1 cellular context compared by ENCODE assay signal in genomic region chr9:137551656-137552534, GRCh38.
TF ChIP-seq lines count a peak whose summit lies in the region.

TSS of gene MRPL41 (plus strand) at chr9:137551879. CDS start at chr9:137552082, 203 bp downstream.

TF ChIP-seq in K562, 482 proteins besides CTCF, POLR2A, EP300 and RAD21 (continued from another document):
- no peak for TF ChIP-seq GMEB1 (CRISPR knock-in tag; IDR thresholded peaks at IDR 0.05)
- no peak for TF ChIP-seq FOXK1 (CRISPR knock-in tag; IDR thresholded peaks at IDR 0.05; ENCODE audit: borderline replicate concordance)
- TF ChIP-seq FOXK2 (conservative IDR thresholded peaks at IDR 0.05 in 1 of 2, IDR thresholded peaks at IDR 0.05 in 1 of 2; ENCODE audit: low read depth in 2 of 2): no peak
- no peak for TF ChIP-seq RBM14 (IDR thresholded peaks at IDR 0.05; ENCODE audit: borderline replicate concordance, insufficient read depth, low read depth, low read length)
- 0 out of 2 replicates have a peak, but pooled peaks have one; percentile 23 for TF ChIP-seq ZNF740 (CRISPR knock-in tag; IDR thresholded peaks at IDR 0.05)
- no peak for TF ChIP-seq ZNF740 (tag; IDR thresholded peaks at IDR 0.05)
- no peak for TF ChIP-seq PRDM10 (IDR thresholded peaks at IDR 0.05; ENCODE audit: partially characterized antibody)
- TF ChIP-seq GATA2 (CRISPR knock-in tag; IDR thresholded peaks at IDR 0.05): no peak
- no peak for TF ChIP-seq ELK3 (CRISPR knock-in tag; IDR thresholded peaks at IDR 0.05)
- peak; percentile 62 for TF ChIP-seq HCFC1 (IDR thresholded peaks at IDR 0.05; ENCODE audit: low read depth, low read length)
- TF ChIP-seq SIX5 (IDR thresholded peaks at IDR 0.05; ENCODE audit: borderline replicate concordance in 1 of 2, insufficient read depth in 1 of 2, low read depth in 1 of 2, low read length in 2 of 2): no peak
- no peak for TF ChIP-seq MAFG (tag; conservative IDR thresholded peaks at IDR 0.05)
- no peak for TF ChIP-seq ID3 (CRISPR knock-in tag; IDR thresholded peaks at IDR 0.05)
- TF ChIP-seq ID3 (tag; IDR thresholded peaks at IDR 0.05): no peak
- TF ChIP-seq POLR2G (IDR thresholded peaks at IDR 0.05; ENCODE audit: low read depth, low read length): peak; percentile 94
- TF ChIP-seq NCOA2 (IDR thresholded peaks at IDR 0.05; ENCODE audit: partially characterized antibody in 2 of 2): no peak
- TF ChIP-seq ZNF165 (CRISPR knock-in tag; IDR thresholded peaks at IDR 0.05; ENCODE audit: borderline replicate concordance): no peak
- TF ChIP-seq GTF2E2 (tag; IDR thresholded peaks at IDR 0.05): no peak
- no peak for TF ChIP-seq NFE2 (IDR thresholded peaks at IDR 0.05; ENCODE audit: low read depth)
- no peak for TF ChIP-seq GTF3C2 (IDR thresholded peaks at IDR 0.05; ENCODE audit: borderline replicate concordance, extremely low read depth, insufficient read length)
- TF ChIP-seq, protein P1, sequence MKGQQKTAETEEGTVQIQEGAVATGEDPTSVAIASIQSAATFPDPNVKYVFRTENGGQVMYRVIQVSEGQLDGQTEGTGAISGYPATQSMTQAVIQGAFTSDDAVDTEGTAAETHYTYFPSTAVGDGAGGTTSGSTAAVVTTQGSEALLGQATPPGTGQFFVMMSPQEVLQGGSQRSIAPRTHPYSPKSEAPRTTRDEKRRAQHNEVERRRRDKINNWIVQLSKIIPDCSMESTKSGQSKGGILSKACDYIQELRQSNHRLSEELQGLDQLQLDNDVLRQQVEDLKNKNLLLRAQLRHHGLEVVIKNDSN (CRISPR knock-in tag; IDR thresholded peaks at IDR 0.05): no peak
- TF ChIP-seq ZNF24 (IDR thresholded peaks at IDR 0.05): no peak
- no peak for TF ChIP-seq PTTG1 (tag; IDR thresholded peaks at IDR 0.05; ENCODE audit: low read depth)
- TF ChIP-seq EP400 (IDR thresholded peaks at IDR 0.05): no peak; the same call in 1 of the 2 replicates
- TF ChIP-seq PHF20 (IDR thresholded peaks at IDR 0.05; ENCODE audit: partially characterized antibody): no peak
- TF ChIP-seq FOXP1 (CRISPR knock-in tag; IDR thresholded peaks at IDR 0.05): peak; percentile 71; the same call in 1 of the 2 replicates
- no peak for TF ChIP-seq ZNF347 (CRISPR knock-in tag; IDR thresholded peaks at IDR 0.05; ENCODE audit: low read depth)
- no peak for TF ChIP-seq ESRRB (CRISPR knock-in tag; IDR thresholded peaks at IDR 0.05; ENCODE audit: borderline replicate concordance)
- TF ChIP-seq, protein P2, sequence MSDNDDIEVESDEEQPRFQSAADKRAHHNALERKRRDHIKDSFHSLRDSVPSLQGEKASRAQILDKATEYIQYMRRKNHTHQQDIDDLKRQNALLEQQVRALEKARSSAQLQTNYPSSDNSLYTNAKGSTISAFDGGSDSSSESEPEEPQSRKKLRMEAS (CRISPR knock-in tag; IDR thresholded peaks at IDR 0.05): no peak; the same call in 1 of the 2 replicates
- no peak for TF ChIP-seq ZNF124 (CRISPR knock-in tag; IDR thresholded peaks at IDR 0.05)
- no peak for TF ChIP-seq ZNF224 (CRISPR knock-in tag; IDR thresholded peaks at IDR 0.05)
- TF ChIP-seq HNRNPH1 (optimal IDR thresholded peaks at IDR 0.05; ENCODE audit: low read depth, low read length): no peak
- no peak for TF ChIP-seq SMC3 (conservative IDR thresholded peaks at IDR 0.05; ENCODE audit: insufficient read depth, low read depth, low read length)
- TF ChIP-seq ZKSCAN8 (CRISPR knock-in tag; IDR thresholded peaks at IDR 0.05): no peak
- no peak for TF ChIP-seq LCOR (CRISPR knock-in tag; IDR thresholded peaks at IDR 0.05)
- 0 out of 2 replicates have a peak, but pooled peaks have one; percentile 47 for TF ChIP-seq ZNF431 (CRISPR knock-in tag; IDR thresholded peaks at IDR 0.05)
- no peak for TF ChIP-seq WHSC1 (IDR thresholded peaks at IDR 0.05; ENCODE audit: low read length)
- TF ChIP-seq ZNF280B (CRISPR knock-in tag; IDR thresholded peaks at IDR 0.05): no peak
- no peak for TF ChIP-seq PHF21A (IDR thresholded peaks at IDR 0.05; ENCODE audit: borderline replicate concordance, low read depth)
TF ChIP-seq in K562: peak in this region for 86.
